ENCODE assay signal across 19 cellular contexts in the genomic region with DNA sequence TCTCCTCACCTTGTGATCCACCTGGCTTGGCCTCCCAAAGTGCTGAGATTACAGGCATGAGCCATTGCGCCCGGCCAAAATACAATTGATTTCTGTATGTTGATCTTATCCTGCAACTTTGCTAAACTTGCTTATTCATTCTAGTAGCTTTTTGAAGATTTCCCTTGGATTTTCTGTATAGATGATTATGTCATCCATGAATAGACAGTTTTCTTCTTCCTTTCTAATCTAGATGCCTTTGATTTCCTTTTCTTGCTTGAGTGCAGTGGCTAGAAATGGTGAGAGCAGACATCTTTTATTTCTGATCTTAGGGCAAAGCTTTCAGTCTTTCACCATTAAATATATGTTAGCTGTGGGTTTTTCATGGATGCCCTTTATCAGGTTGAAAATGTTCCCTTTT. TPM values are rescaled to one million over a fixed set of nuclear protein-coding genes. Genes with fewer than 3 reads are reported as not detected.
DNase-seq lines count a peak whose midpoint lies in the region; ATAC-seq and TF ChIP-seq lines count a peak whose summit lies in the region.
"Had no signal": no experiment of that assay in that cellular context is flagged by ENCODE, and none has a peak within 500 bp of the region (broad histone marks: within the 10 kb centered on the region; RNA-seq: fewer than 3 reads in every experiment).

No MANE protein-coding gene starts in this region.

- TF ChIP-seq CTCF in brain (conservative IDR thresholded peaks at IDR 0.05), result no peak
- no peak for TF ChIP-seq CTCF in osteoblast (IDR thresholded peaks at IDR 0.05; ENCODE audit: extremely low read depth, low read depth, low read length)

- H3K36me3 ChIP-seq in osteoblast (ENCODE audit: insufficient read depth, low read length), result no peaks in the 10 kb centered on the region
- H3K36me3 ChIP-seq: BLaER1 had no signal

- no peak overlapping the region for H3K27ac ChIP-seq in osteoblast (ENCODE audit: low read depth, low read length)
- H3K27ac ChIP-seq: BLaER1, C4-2B had no signal

- peaks cover 46% of the 10 kb centered on the region for H3K4me1 Mint-ChIP-seq in brain
- peaks cover 16% of the 10 kb centered on the region for H3K4me1 Mint-ChIP-seq in activated naive CD8-positive, alpha-beta T cell treated with anti-CD3 and anti-CD28 coated beads, Interleukin-2, amount 50 U/mL, for 24 hours

- H3K27me3 ChIP-seq in osteoblast (ENCODE audit: insufficient read depth, low read length), result no peaks in the 10 kb centered on the region
- H3K27me3 ChIP-seq: BLaER1 had no signal

- H3K36me3 Mint-ChIP-seq in brain, result no peaks in the 10 kb centered on the region
- H3K36me3 Mint-ChIP-seq in activated naive CD8-positive, alpha-beta T cell treated with anti-CD3 and anti-CD28 coated beads, Interleukin-2, amount 50 U/mL, for 24 hours (ENCODE audit: low read depth), result peaks cover 3% of the 10 kb centered on the region
- H3K36me3 Mint-ChIP-seq: CD4-positive, CD25-positive, alpha-beta regulatory T cell had no signal

- peaks cover 6% of the 10 kb centered on the region for H3K27me3 Mint-ChIP-seq in brain
- peaks cover 3% of the 10 kb centered on the region for H3K27me3 Mint-ChIP-seq in activated naive CD8-positive, alpha-beta T cell treated with anti-CD3 and anti-CD28 coated beads, Interleukin-2, amount 50 U/mL, for 24 hours
- H3K27me3 Mint-ChIP-seq: B cell had no signal

- H2AFZ ChIP-seq in osteoblast (ENCODE audit: low read length), result no peak overlapping the region
- H2AFZ ChIP-seq: GM23338 had no signal

- no peak overlapping the region for H3K4me3 ChIP-seq in osteoblast (ENCODE audit: insufficient read depth, low read length)
- H3K4me3 ChIP-seq: BLaER1, GM12878, GM23338 had no signal

- peaks cover 0 to 6% (median 0%) of the 10 kb centered on the region in 5 experiments for H3K9me3 Mint-ChIP-seq in brain
- no peaks in the 10 kb centered on the region for H3K9me3 Mint-ChIP-seq in activated naive CD8-positive, alpha-beta T cell treated with anti-CD3 and anti-CD28 coated beads, Interleukin-2, amount 50 U/mL, for 24 hours
- H3K9me3 Mint-ChIP-seq: CD8-positive, alpha-beta T cell; GM23338; H9 had no signal

- no peaks in the 10 kb centered on the region for H3K9me3 ChIP-seq in osteoblast (ENCODE audit: low read depth, low read length)
- H3K9me3 ChIP-seq: BLaER1, Caco-2 had no signal

- no peaks in the 10 kb centered on the region for H3K79me2 ChIP-seq in osteoblast (ENCODE audit: insufficient read depth, low read length)

- H3K4me2 ChIP-seq in osteoblast (ENCODE audit: insufficient read depth, low read length), result no peak overlapping the region
- H3K4me2 ChIP-seq: BLaER1, GM23338 had no signal

- H4K20me1 ChIP-seq in osteoblast (ENCODE audit: insufficient read depth, low read length), result no peaks in the 10 kb centered on the region
- H4K20me1 ChIP-seq: BLaER1 had no signal

- H3K27ac Mint-ChIP-seq in brain, result peak overlapping the region in 3 of 5 experiments; percentile 7 to 79 (median 31)
- no peak overlapping the region for H3K27ac Mint-ChIP-seq in activated naive CD8-positive, alpha-beta T cell treated with anti-CD3 and anti-CD28 coated beads, Interleukin-2, amount 50 U/mL, for 24 hours
- H3K27ac Mint-ChIP-seq: B cell; CD4-positive, CD25-positive, alpha-beta regulatory T cell; CD8-positive, alpha-beta T cell; GM23338; H9 had no signal

- ATAC-seq in HG03354 (IDR thresholded peaks at IDR 0.05; ENCODE audit: poor library complexity, severe bottlenecking, unreplicated experiment) (no peak), HG02610 (IDR thresholded peaks at IDR 0.05; ENCODE audit: unreplicated experiment) (no peak)
- ATAC-seq in activated naive CD8-positive, alpha-beta T cell treated with anti-CD3 and anti-CD28 coated beads, Interleukin-2, amount 50 U/mL, for 24 hours, result no peak
- ATAC-seq: CD8-positive, alpha-beta T cell; GM12878; GM23338; HCT116 had no signal

- H3K4me3 Mint-ChIP-seq in brain, result no peak overlapping the region
- no peak overlapping the region for H3K4me3 Mint-ChIP-seq in activated naive CD8-positive, alpha-beta T cell treated with anti-CD3 and anti-CD28 coated beads, Interleukin-2, amount 50 U/mL, for 24 hours
- H3K4me3 Mint-ChIP-seq: B cell; CD8-positive, alpha-beta T cell; GM23338; H9 had no signal

- peak; percentile 37 for DNase-seq in OCI-M1 (lab: John Stamatoyannopoulos, UW)
- DNase-seq in osteoblast (ENCODE audit: insufficient read length, low spot score, missing footprints), result peak; percentile 8
- DNase-seq in activated naive CD8-positive, alpha-beta T cell treated with anti-CD3 and anti-CD28 coated beads, Interleukin-2, amount 50 U/mL, for 24 hours, result no peak
- DNase-seq: Caco-2; CD4-positive, CD25-positive, alpha-beta regulatory T cell; CD8-positive, alpha-beta T cell; DMS153; EL; GDM1; H9 had no signal

- no peaks in the 10 kb centered on the region for H3K4me1 ChIP-seq in osteoblast (ENCODE audit: insufficient read depth, low read length)

RNA-seq across cellular contexts. Expression of a gene that starts 4.4 kb away (rescaled TPM):
- polyA plus RNA-seq in brain (ENCODE audit: insufficient read depth, low read depth, low replicate concordance), result 51.0 TPM
- total RNA-seq in osteoblast, result 23.5 and 27.4 TPM in 2 replicates

RNA-seq across cellular contexts. Expression of a gene that starts 42.2 kb away (rescaled TPM):
- 56.1 TPM for polyA plus RNA-seq in brain (ENCODE audit: insufficient read depth, low read depth, low replicate concordance)
- 70.1 and 81.4 TPM in 2 replicates for total RNA-seq in osteoblast
